In the genomic region with DNA sequence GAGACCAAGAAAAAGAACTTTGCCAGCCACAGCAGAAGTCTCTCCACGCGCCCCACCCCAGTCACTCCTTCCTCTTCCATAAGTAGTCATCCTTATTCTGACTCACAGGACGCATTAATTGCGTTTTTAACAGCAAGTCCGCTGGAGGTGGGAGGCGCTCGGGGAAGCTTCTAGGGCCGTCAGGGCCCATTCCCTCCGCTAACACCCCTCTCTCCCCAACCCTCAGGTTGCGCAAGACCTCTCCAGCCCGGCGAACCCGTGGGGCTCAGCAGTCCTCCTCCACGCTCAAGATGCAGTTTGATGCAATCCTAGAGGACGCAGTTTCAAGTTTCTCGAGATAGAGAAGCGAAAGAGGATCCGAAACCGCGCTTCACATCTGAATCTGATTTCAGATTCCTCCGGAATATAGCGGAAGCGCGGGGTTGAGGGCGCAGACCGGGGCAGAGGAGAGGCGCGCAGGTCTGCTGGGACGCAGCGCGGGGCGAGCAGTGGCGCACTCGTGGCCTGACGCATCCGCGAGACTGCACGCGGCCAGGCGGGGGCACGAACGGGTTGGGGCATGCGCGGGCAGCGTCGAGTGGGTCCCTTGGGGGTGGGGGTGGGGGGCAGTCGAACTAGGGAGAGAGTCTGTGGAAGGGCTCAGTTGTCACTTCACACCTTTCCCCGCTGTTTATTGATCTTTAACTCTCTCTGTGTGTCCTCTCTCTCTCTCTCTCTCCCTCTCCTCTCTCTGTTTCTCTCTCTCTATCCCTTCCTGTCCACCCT, we compare ENCODE assay signal across 8 cellular contexts. TPM values are rescaled to one million over a fixed set of nuclear protein-coding genes. Genes with fewer than 3 reads are reported as not detected.
DNase-seq lines count a peak whose midpoint lies in the region; ATAC-seq and TF ChIP-seq lines count a peak whose summit lies in the region.

No MANE protein-coding gene starts in this region.

- peak in 1 of 2 donors; percentile 20 for TF ChIP-seq POLR2A in thyroid gland (IDR thresholded peaks at IDR 0.05)

- H3K9me3 Mint-ChIP-seq in activated naive CD4-positive, alpha-beta T cell treated with anti-CD3 and anti-CD28 coated beads, Interleukin-2, amount 10 ng/mL, durations not matched to agents 7 days and 5 days = no peaks in the 10 kb centered on the region

- peak; percentile 90 for ATAC-seq in GM19463 (IDR thresholded peaks at IDR 0.05; ENCODE audit: unreplicated experiment)
- ATAC-seq in HG03571 (IDR thresholded peaks at IDR 0.05; ENCODE audit: unreplicated experiment) = peak; percentile 78

- H3K4me3 ChIP-seq in neutrophil (ENCODE audit: low read depth in 1 of 2, low read length in 1 of 2) = peak overlapping the region; percentile 67 to 75
- peak overlapping the region in 2 of 3 donors; percentile 25 to 32 for H3K4me3 ChIP-seq in thyroid gland (replicated peaks in 1 of 3)

- H3K4me1 ChIP-seq in neutrophil (ENCODE audit: control insufficient read depth in 1 of 2, insufficient read depth in 1 of 2, low read depth in 1 of 2, low read length in 1 of 2) = peaks cover 27 to 28% of the 10 kb centered on the region in 2 experiments
- H3K4me1 ChIP-seq in thyroid gland = peaks cover 5 to 19% of the 10 kb centered on the region in 2 donors

- H3K36me3 Mint-ChIP-seq in activated naive CD4-positive, alpha-beta T cell treated with anti-CD3 and anti-CD28 coated beads, Interleukin-2, amount 10 ng/mL, durations not matched to agents 7 days and 5 days = no peaks in the 10 kb centered on the region

- TF ChIP-seq CTCF in neutrophil (IDR thresholded peaks at IDR 0.05) (no peak), thyroid gland (IDR thresholded peaks at IDR 0.05) (peak in 1 of 6 experiments; percentile 9)

- H3K27me3 Mint-ChIP-seq in activated naive CD4-positive, alpha-beta T cell treated with anti-CD3 and anti-CD28 coated beads, Interleukin-2, amount 10 ng/mL, durations not matched to agents 7 days and 5 days = peaks cover 56% of the 10 kb centered on the region

- H3K9me3 ChIP-seq in neutrophil (no peaks in the 10 kb centered on the region), thyroid gland (no peaks in the 10 kb centered on the region)

- peak overlapping the region; percentile 76 for H3K4me3 Mint-ChIP-seq in activated naive CD4-positive, alpha-beta T cell treated with anti-CD3 and anti-CD28 coated beads, Interleukin-2, amount 10 ng/mL, durations not matched to agents 7 days and 5 days

- peak overlapping the region; percentile 78 for H3K27ac Mint-ChIP-seq in activated naive CD4-positive, alpha-beta T cell treated with anti-CD3 and anti-CD28 coated beads, Interleukin-2, amount 10 ng/mL, durations not matched to agents 7 days and 5 days

- 1% methylated on average over 40 to 45 of the region's 48 CpGs for WGBS in thyroid gland, 2 donors

- H3K36me3 ChIP-seq in neutrophil (no peaks in the 10 kb centered on the region), thyroid gland (no peaks in the 10 kb centered on the region)

- CTCF ChIA-PET in activated naive CD4-positive, alpha-beta T cell treated with anti-CD3 and anti-CD28 coated beads, Interleukin-2, amount 10 ng/mL, durations not matched to agents 7 days and 5 days (lab: Charles Lee) = interaction anchor here (1.0 to 1.4 kb wide), 2 partner anchors 8 to 51 kb away, joined by 3 to 5 read pairs; no protein-coding TSS in a partner anchor

- peak overlapping the region; percentile 87 for H3K27ac ChIP-seq in neutrophil
- H3K27ac ChIP-seq in thyroid gland = peak overlapping the region; percentile 45 to 62 (median 51)

- intact Hi-C loops in thyroid gland (cut with DNase I) = no loop called here

- peaks cover 18% of the 10 kb centered on the region for H3K4me1 Mint-ChIP-seq in activated naive CD4-positive, alpha-beta T cell treated with anti-CD3 and anti-CD28 coated beads, Interleukin-2, amount 10 ng/mL, durations not matched to agents 7 days and 5 days

- DNase-seq in DMS153 (lab: John Stamatoyannopoulos, UW) (peak; percentile 11), RKO (ENCODE audit: low spot score) (peak; percentile 96), globus pallidus (ENCODE audit: low spot score) (peak; percentile 80), thyroid gland (peak; percentile 72 to 79)
- peak; percentile 84 for DNase-seq in activated naive CD4-positive, alpha-beta T cell treated with anti-CD3 and anti-CD28 coated beads, Interleukin-2, amount 10 ng/mL, durations not matched to agents 7 days and 5 days

- no peaks in the 10 kb centered on the region for H3K27me3 ChIP-seq in neutrophil
- no peaks in the 10 kb centered on the region for H3K27me3 ChIP-seq in thyroid gland

RNA-seq across cellular contexts. Expression of a gene that starts 37.8 kb away (rescaled TPM):
- total RNA-seq in thyroid gland = 1,000 to 10,000 TPM in 3 of 4 donors, 100 to 1,000 TPM in 1; 978 to 1,211 (median 1,123) TPM

Comparison
In these comparisons a context has a peak if more than half of its experiments do, and no peak if none do; other contexts are left out.
1. Peak in every context shown above with its lines: DNase-seq, ATAC-seq, H3K4me3 ChIP-seq and H3K27ac ChIP-seq.
2. DNase-seq: peak in every context shown above with its lines; median percentile 96 in RKO; 84 in activated naive CD4-positive, alpha-beta T cell treated with anti-CD3 and anti-CD28 coated beads, Interleukin-2, amount 10 ng/mL, durations not matched to agents 7 days and 5 days; 80 in globus pallidus; 76 in thyroid gland; 11 in DMS153.